Comparison of ENCODE assay signal across 8 cellular contexts in the genomic region with DNA sequence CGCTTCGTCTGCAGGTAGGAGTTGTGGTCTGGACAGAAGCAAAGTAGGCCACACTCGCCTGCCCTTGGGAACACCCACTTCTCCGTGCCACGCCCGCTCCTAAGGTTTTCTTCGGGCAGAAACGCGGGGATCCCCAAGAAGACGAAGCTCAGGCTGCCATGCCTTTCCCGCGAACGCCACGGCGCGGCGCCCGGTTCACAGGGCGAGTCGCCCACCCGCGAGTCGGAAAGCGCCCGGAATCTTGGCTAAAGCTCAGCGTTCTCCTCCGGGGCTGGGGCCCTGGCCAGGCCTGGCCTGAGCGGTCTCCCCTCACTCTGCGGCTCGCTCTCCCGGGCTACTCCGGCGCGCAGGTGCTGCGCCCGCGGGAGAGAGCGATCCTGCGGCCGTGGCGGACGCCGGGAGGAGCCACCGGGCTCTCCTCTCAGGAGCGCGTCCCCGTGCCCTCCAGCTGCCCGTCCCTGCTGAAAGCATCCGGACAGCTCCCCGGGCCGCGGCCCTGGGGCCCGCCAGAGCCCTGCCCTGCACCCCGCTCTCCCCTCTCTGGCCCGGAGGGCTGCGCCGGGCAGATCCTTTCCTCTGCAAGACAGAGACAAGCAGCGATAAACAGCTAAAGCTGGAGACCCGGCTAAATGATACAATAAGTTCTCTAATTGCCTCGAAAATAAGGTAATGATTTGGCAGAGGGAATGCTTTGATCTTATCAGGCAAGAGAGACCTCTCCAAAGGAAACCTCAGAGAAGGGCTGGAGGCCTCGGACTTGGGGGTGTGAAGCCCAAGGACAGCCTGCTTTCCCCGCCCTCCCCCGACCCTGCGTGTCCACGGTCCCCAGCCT. TPM values are rescaled to one million over a fixed set of nuclear protein-coding genes. Genes with fewer than 3 reads are reported as not detected.
DNase-seq lines count a peak whose midpoint lies in the region; ATAC-seq and TF ChIP-seq lines count a peak whose summit lies in the region.

No MANE protein-coding gene starts in this region.

- no peaks in the 10 kb centered on the region for H3K36me3 ChIP-seq in left lung

- H3K27ac ChIP-seq in left lung: no peak overlapping the region

- intact Hi-C loops in left lung (cut with DNase I): loop anchor here in 1 of 2 donors (10.0 kb wide), 1 partner anchor 113 kb away; a partner anchor contains a TSS

- no peaks in the 10 kb centered on the region for H3K9me3 ChIP-seq in left lung

- H3K4me3 ChIP-seq in left lung: peak overlapping the region; percentile 27 to 40

- DNase-seq in AG20443 (ENCODE audit: low spot score): peak; percentile 86
- peak; percentile 35 for DNase-seq in NCI-H2171 (lab: John Stamatoyannopoulos, UW)
- DNase-seq in activated CD4-positive, alpha-beta T cell treated with anti-CD3 and anti-CD28 coated beads, Interleukin-2, amount 50 U/mL, for 1 hour: peak; percentile 54
- peak; percentile 9 to 55 for DNase-seq in dermis microvascular lymphatic vessel endothelial cell (ENCODE audit: low read depth in 2 of 2)
- DNase-seq in left lung: peak; percentile 67 to 89
- DNase-seq in stimulated activated CD4-positive, alpha-beta T cell treated with anti-CD3 and anti-CD28 coated beads, Interleukin-2, amount 100 ng/mL, for 4 hours (ENCODE audit: low read depth): peak; percentile 44

- peak; percentile 64 for ATAC-seq in GM21381 (IDR thresholded peaks at IDR 0.05; ENCODE audit: unreplicated experiment)
- ATAC-seq in left lung: peak; percentile 89
- no peak for ATAC-seq in GM18873 (IDR thresholded peaks at IDR 0.05; ENCODE audit: low FRiP score, unreplicated experiment)

- peaks cover 4 to 17% of the 10 kb centered on the region in 2 donors for H3K4me1 ChIP-seq in left lung

- peaks cover 3 to 70% of the 10 kb centered on the region in 2 donors for H3K27me3 ChIP-seq in left lung

- TF ChIP-seq CTCF in left lung (IDR thresholded peaks at IDR 0.05): peak; percentile 41 to 71

RNA-seq across cellular contexts. Expression of a gene that starts 6.7 kb away (rescaled TPM):
- total RNA-seq in dermis microvascular lymphatic vessel endothelial cell: 0.51 and 1.0 TPM in 2 replicates
- 1 to 10 TPM; 4.5 to 5.3 TPM for total RNA-seq in left lung

Comparison
In these comparisons a context has a peak if more than half of its experiments do, and no peak if none do; other contexts are left out.
1. DNase-seq: peak in every context shown above with its lines; median percentile 86 in AG20443; 78 in left lung; 54 in activated CD4-positive, alpha-beta T cell treated with anti-CD3 and anti-CD28 coated beads, Interleukin-2, amount 50 U/mL, for 1 hour; 44 in stimulated activated CD4-positive, alpha-beta T cell treated with anti-CD3 and anti-CD28 coated beads, Interleukin-2, amount 100 ng/mL, for 4 hours; 35 in NCI-H2171; 32 in dermis microvascular lymphatic vessel endothelial cell.